In genomic region chr6:75588947-75589346, GRCh38 we compare ENCODE assay signal across 25 cellular contexts. TPM values are rescaled to one million over a fixed set of nuclear protein-coding genes. Genes with fewer than 3 reads are reported as not detected.
DNase-seq lines count a peak whose midpoint lies in the region; ATAC-seq, FAIRE-seq and TF ChIP-seq lines count a peak whose summit lies in the region.
"Had no signal": no experiment of that assay in that cellular context is flagged by ENCODE, and none has a peak within 500 bp of the region (broad histone marks: within the 10 kb centered on the region; RNA-seq: fewer than 3 reads in every experiment).

No MANE protein-coding gene starts in this region.

- H4K20me1 ChIP-seq in HepG2 (ENCODE audit: insufficient read depth, low read length) (no peaks in the 10 kb centered on the region), IMR-90 (ENCODE audit: insufficient read depth, low read length) (no peaks in the 10 kb centered on the region), H1 (replicated peaks in 1 of 2; ENCODE audit: control insufficient read depth in 1 of 2, insufficient read depth in 2 of 2, low read length in 2 of 2) (no peaks in the 10 kb centered on the region)
- H4K20me1 ChIP-seq: BLaER1 had no signal

- DNase-seq in HepG2 (ENCODE audit: low spot score) (no peak), right lobe of liver (no peak), IMR-90 (no peak), H1 (ENCODE audit: low read depth in 1 of 2, low spot score in 2 of 2) (no peak), right cardiac atrium (no peak), endothelial cell (ENCODE audit: low spot score) (no peak)
- DNase-seq: ACHN; BE2C; C1 segment of cervical spinal cord; CD4-positive, alpha-beta memory T cell; CD4-positive, CD25-positive, alpha-beta regulatory T cell; CD8-positive, alpha-beta memory T cell; COR-L47; DMS 273 treated with DMSO at 0.1 percent for 48 hours; DMS153; DMS53; DMS79; DND-41; EL; GDM1 had no signal

- no peak overlapping the region for H2AFZ ChIP-seq in HepG2 (ENCODE audit: low read length)
- H2AFZ ChIP-seq in IMR-90 (replicated peaks; ENCODE audit: low read length, poor library complexity): no peak overlapping the region
- H2AFZ ChIP-seq in H1 (ENCODE audit: low read length): no peak overlapping the region

- H3K79me1 ChIP-seq in IMR-90 (ENCODE audit: low read depth in 1 of 2, low read length in 2 of 2) (no peaks in the 10 kb centered on the region), H1 (ENCODE audit: low read depth, low read length) (no peaks in the 10 kb centered on the region)

- H2BK20ac ChIP-seq in IMR-90 (ENCODE audit: low read depth, low read length) (no peak overlapping the region), H1 (ENCODE audit: low read length) (no peak overlapping the region)

- H3K79me2 ChIP-seq in HepG2 (ENCODE audit: insufficient read depth, low read length): no peaks in the 10 kb centered on the region
- no peaks in the 10 kb centered on the region for H3K79me2 ChIP-seq in H1 (ENCODE audit: control insufficient read depth in 1 of 2, insufficient read depth in 2 of 2, low read length in 2 of 2)

- no TSS peak for BruUV-seq in HepG2 (replicated peaks; lab: Mats Ljungman, UMichigan)
- BruUV-seq in IMR-90 (replicated peaks; lab: Mats Ljungman, UMichigan): no TSS peak

- H3K23me2 ChIP-seq in H1 (ENCODE audit: low read depth, low read length): no peaks in the 10 kb centered on the region

- ATAC-seq in HepG2 (no peak), right lobe of liver (no peak), IMR-90 (ENCODE audit: low read depth) (no peak), right cardiac atrium (no peak)
- ATAC-seq: GM12878 had no signal

- H2AK9ac ChIP-seq in IMR-90 (replicated peaks; ENCODE audit: low read depth, low read length, poor library complexity): no peak overlapping the region

- H4K5ac ChIP-seq in IMR-90 (ENCODE audit: low read depth, low read length) (no peak overlapping the region), H1 (ENCODE audit: insufficient read length, low read depth, low read length) (no peak overlapping the region)

- no peaks in the 10 kb centered on the region for H3K9me3 Mint-ChIP-seq in endothelial cell (ENCODE audit: unreplicated experiment)
- H3K9me3 Mint-ChIP-seq: CD4-positive, alpha-beta memory T cell had no signal

- H3K9me3 ChIP-seq in HepG2 (ENCODE audit: low read length): no peaks in the 10 kb centered on the region
- no peaks in the 10 kb centered on the region for H3K9me3 ChIP-seq in right lobe of liver
- peaks cover 3% of the 10 kb centered on the region; the same call in 1 of the 2 replicates for H3K9me3 ChIP-seq in IMR-90 (ENCODE audit: control insufficient read depth, insufficient read depth, low read length)
- H3K9me3 ChIP-seq in H1 (ENCODE audit: insufficient read depth in 2 of 2, low read depth in 1 of 2, low read length in 1 of 2): no peaks in the 10 kb centered on the region
- H3K9me3 ChIP-seq in right cardiac atrium (ENCODE audit: control insufficient read depth, low read length): no peaks in the 10 kb centered on the region
- H3K9me3 ChIP-seq: BE2C had no signal

- no peak for FAIRE-seq in HepG2 (lab: Jason Lieb, UNC)
- no peak for FAIRE-seq in H1 (lab: Jason Lieb, UNC)
- FAIRE-seq: GM12878, GM19239 had no signal

- H3K23ac ChIP-seq in IMR-90 (ENCODE audit: low read depth, low read length): no peak overlapping the region
- no peak overlapping the region for H3K23ac ChIP-seq in H1 (ENCODE audit: insufficient read length)

- no peak overlapping the region for H3K4me2 ChIP-seq in HepG2 (ENCODE audit: low read depth, low read length)
- no peak overlapping the region for H3K4me2 ChIP-seq in IMR-90 (ENCODE audit: low read depth, low read length)
- no peak overlapping the region for H3K4me2 ChIP-seq in H1 (ENCODE audit: insufficient read depth in 1 of 2, low read depth in 2 of 2, low read length in 2 of 2)
- H3K4me2 ChIP-seq: BLaER1 had no signal

- TF ChIP-seq RAD21 in HepG2 (CRISPR knock-in tag; IDR thresholded peaks at IDR 0.05): no peak
- TF ChIP-seq RAD21 in IMR-90 (IDR thresholded peaks at IDR 0.05; ENCODE audit: low read length): no peak
- TF ChIP-seq RAD21 in H1 (IDR thresholded peaks at IDR 0.05 in 1 of 2, conservative IDR thresholded peaks at IDR 0.05 in 1 of 2; ENCODE audit: low read depth in 2 of 2, low read length in 2 of 2): no peak

- H3K9me1 ChIP-seq in IMR-90 (ENCODE audit: insufficient read depth, low read length): no peaks in the 10 kb centered on the region

- no peak for TF ChIP-seq EP300 in HepG2 (IDR thresholded peaks at IDR 0.05; ENCODE audit: low read depth in 2 of 2, low read length in 2 of 2)
- no peak for TF ChIP-seq EP300 in HepG2 (CRISPR knock-in tag; IDR thresholded peaks at IDR 0.05; ENCODE audit: borderline replicate concordance)
- no peak for TF ChIP-seq EP300 in H1 (IDR thresholded peaks at IDR 0.05; ENCODE audit: borderline replicate concordance in 1 of 2, low read depth in 2 of 2, low read length in 2 of 2)

- H3K4me3 ChIP-seq in HepG2 (replicated peaks in 1 of 3; ENCODE audit: insufficient read depth in 1 of 3, low read depth in 2 of 3, low read length in 3 of 3): no peak overlapping the region
- H3K4me3 ChIP-seq in right lobe of liver: no peak overlapping the region
- no peak overlapping the region for H3K4me3 ChIP-seq in IMR-90 (ENCODE audit: insufficient read depth, low read depth, low read length)
- no peak overlapping the region for H3K4me3 ChIP-seq in H1 (ENCODE audit: extremely low read depth in 1 of 4, insufficient read depth in 2 of 4, low read depth in 3 of 4, low read length in 4 of 4)
- no peak overlapping the region for H3K4me3 ChIP-seq in right cardiac atrium (ENCODE audit: low read length)
- H3K4me3 ChIP-seq: BLaER1, GM12878 had no signal

- dilution Hi-C loops in IMR-90 (cut with HindIII; ENCODE audit: low sequenced_read_pairs, unreplicated experiment): no loop called here

- H2BK120ac ChIP-seq in IMR-90 (ENCODE audit: low read depth, low read length): no peak overlapping the region
- no peak overlapping the region for H2BK120ac ChIP-seq in H1 (replicated peaks; ENCODE audit: low read depth, low read length)

- POLR2A ChIA-PET in HepG2 (lab: Yijun Ruan, JAX): no interaction called here
- POLR2A ChIA-PET in IMR-90 (lab: Charles Lee; ENCODE audit: unreplicated experiment): no interaction called here
- POLR2A ChIA-PET in H1 (lab: Charles Lee; ENCODE audit: partially characterized antibody): no interaction called here

- H2BK15ac ChIP-seq in IMR-90 (ENCODE audit: low read depth, low read length) (no peak overlapping the region), H1 (ENCODE audit: low read length) (no peak overlapping the region)

- H4K91ac ChIP-seq in IMR-90 (ENCODE audit: insufficient read depth, low read depth, low read length) (no peak overlapping the region), H1 (replicated peaks; ENCODE audit: insufficient read length, low read length) (no peak overlapping the region)

- H3K4me1 ChIP-seq in HepG2 (ENCODE audit: insufficient read depth, low read length): no peaks in the 10 kb centered on the region
- H3K4me1 ChIP-seq in right lobe of liver: no peaks in the 10 kb centered on the region
- H3K4me1 ChIP-seq in IMR-90 (ENCODE audit: control insufficient read depth, insufficient read depth, low read length): no peaks in the 10 kb centered on the region
- H3K4me1 ChIP-seq in H1 (replicated peaks in 1 of 4; ENCODE audit: control insufficient read depth in 3 of 4, insufficient read depth in 4 of 4, low read length in 3 of 4): no peaks in the 10 kb centered on the region
- H3K4me1 ChIP-seq in right cardiac atrium (ENCODE audit: control insufficient read depth, insufficient read depth, low read length): no peaks in the 10 kb centered on the region
- H3K4me1 ChIP-seq: BE2C, BLaER1 had no signal

- TF ChIP-seq POLR2A in HepG2 (IDR thresholded peaks at IDR 0.05; ENCODE audit: insufficient read depth in 1 of 2, low read depth in 2 of 2, low read length in 2 of 2): no peak
- TF ChIP-seq POLR2A in right lobe of liver (IDR thresholded peaks at IDR 0.05): no peak
- TF ChIP-seq POLR2A in IMR-90 (IDR thresholded peaks at IDR 0.05; ENCODE audit: low read depth, low read length): no peak
- no peak for TF ChIP-seq POLR2A in H1 (IDR thresholded peaks at IDR 0.05; ENCODE audit: control extremely low read depth in 1 of 2, low read depth in 2 of 2, low read length in 2 of 2)

- H3K27me3 ChIP-seq in HepG2 (ENCODE audit: control insufficient read depth in 1 of 2, insufficient read depth in 2 of 2, low read length in 2 of 2) (no peaks in the 10 kb centered on the region), right lobe of liver (no peaks in the 10 kb centered on the region), IMR-90 (ENCODE audit: control insufficient read depth, insufficient read depth, low read length) (no peaks in the 10 kb centered on the region), H1 (replicated peaks in 1 of 4; ENCODE audit: control insufficient read depth in 3 of 4, extremely low read depth in 1 of 4, insufficient read depth in 3 of 4, low read length in 3 of 4) (no peaks in the 10 kb centered on the region), right cardiac atrium (ENCODE audit: control insufficient read depth, insufficient read depth) (no peaks in the 10 kb centered on the region)
- H3K27me3 ChIP-seq: BE2C, BLaER1 had no signal

- H3K14ac ChIP-seq in IMR-90 (replicated peaks; ENCODE audit: low read depth, low read length) (no peak overlapping the region), H1 (ENCODE audit: insufficient read length) (no peak overlapping the region)

- intact Hi-C loops in HepG2 (cut with micrococcal nuclease; ENCODE audit: unreplicated experiment) (no loop called here), right lobe of liver (cut with DNase I) (no loop called here), IMR-90 (cut with micrococcal nuclease) (no loop called here), right cardiac atrium (cut with DNase I) (no loop called here)

- no peaks in the 10 kb centered on the region for H3K27me3 Mint-ChIP-seq in endothelial cell (ENCODE audit: unreplicated experiment)
- H3K27me3 Mint-ChIP-seq: CD4-positive, alpha-beta memory T cell had no signal

- no peak overlapping the region for H3K27ac Mint-ChIP-seq in endothelial cell (ENCODE audit: unreplicated experiment)
- H3K27ac Mint-ChIP-seq: CD14-positive monocyte; CD4-positive, CD25-positive, alpha-beta regulatory T cell had no signal

- in situ Hi-C loops in HepG2 (cut with HindIII; ENCODE audit: extremely low pct_ligation_motif_present, low pct_unique_long_range_greater_than_20kb): no loop called here
- in situ Hi-C loops in IMR-90 (cut with MboI; ENCODE audit: low sequenced_read_pairs): no loop called here

- H3K9ac ChIP-seq in HepG2 (ENCODE audit: insufficient read depth, low read depth, low read length) (no peak overlapping the region), IMR-90 (ENCODE audit: low read depth, low read length) (no peak overlapping the region), H1 (replicated peaks in 1 of 4; ENCODE audit: extremely low read depth in 1 of 4, low read depth in 3 of 4, low read length in 3 of 4) (no peak overlapping the region)
- H3K9ac ChIP-seq: BLaER1 had no signal

- no peaks in the 10 kb centered on the region for H3K36me3 Mint-ChIP-seq in endothelial cell (ENCODE audit: low read depth, unreplicated experiment)
- H3K36me3 Mint-ChIP-seq: CD14-positive monocyte; CD4-positive, CD25-positive, alpha-beta regulatory T cell had no signal

- H3K4me3 Mint-ChIP-seq in endothelial cell (ENCODE audit: unreplicated experiment): no peak overlapping the region
- H3K4me3 Mint-ChIP-seq: CD14-positive monocyte; CD4-positive, alpha-beta memory T cell; CD4-positive, CD25-positive, alpha-beta regulatory T cell; CD8-positive, alpha-beta memory T cell had no signal

- H3K18ac ChIP-seq in IMR-90 (ENCODE audit: low read depth, low read length): no peak overlapping the region
- no peak overlapping the region for H3K18ac ChIP-seq in H1 (ENCODE audit: extremely low read depth, low read length)

- H3K4ac ChIP-seq in IMR-90 (ENCODE audit: low read depth, low read length) (no peak overlapping the region), H1 (replicated peaks; ENCODE audit: insufficient read length, low read depth, low read length) (no peak overlapping the region)

- H4K8ac ChIP-seq in IMR-90 (ENCODE audit: low read depth in 2 of 2, low read length in 2 of 2) (no peak overlapping the region), H1 (ENCODE audit: extremely low read depth, insufficient read depth, low read length) (no peak overlapping the region)

- H2AK5ac ChIP-seq in IMR-90 (ENCODE audit: low read depth, low read length) (no peak overlapping the region), H1 (ENCODE audit: low read depth, low read length) (no peak overlapping the region)

- WGBS in HepG2 (ENCODE audit: low lambda C conversion rate): 30% methylated on average over 2 of the region's 2 CpGs
- WGBS in right lobe of liver (ENCODE audit: insufficient coverage, low coverage, low lambda C conversion rate, missing lambda C conversion rate): 91% methylated on average over 2 of the region's 2 CpGs
- WGBS in IMR-90 (ENCODE audit: extremely low coverage in 2 of 2, insufficient read length in 1 of 2), 2 experiments: no CpG with 5 or more reads among the region's 2 CpGs
- WGBS in H1 (ENCODE audit: extremely low coverage in 1 of 2, insufficient coverage in 1 of 2, insufficient read length in 1 of 2, insufficient replicate concordance in 2 of 2, low coverage in 1 of 2, low lambda C conversion rate in 2 of 2, missing lambda C conversion rate in 1 of 2), 2 experiments: 92% methylated on average over 2 of the region's 2 CpGs; no CpG with 5 or more reads in 1 of the 2 experiments
- WGBS in right cardiac atrium: over 99% methylated on average over 2 of the region's 2 CpGs

- H3K56ac ChIP-seq in IMR-90 (ENCODE audit: extremely low read depth, insufficient read depth, low read length) (no peak overlapping the region), H1 (replicated peaks; ENCODE audit: insufficient read length, low read depth, low read length) (no peak overlapping the region)

- CTCF ChIA-PET in HepG2 (lab: Yijun Ruan, JAX; ENCODE audit: low intra/inter-chr PET ratio, low total read pairs): no interaction called here
- CTCF ChIA-PET in IMR-90 (lab: Yijun Ruan, JAX): no interaction called here
- CTCF ChIA-PET in H1 (lab: Charles Lee; ENCODE audit: partially characterized antibody): no interaction called here

- H2BK5ac ChIP-seq in IMR-90 (ENCODE audit: low read depth, low read length, poor library complexity, severe bottlenecking) (no peak overlapping the region), H1 (ENCODE audit: low read depth, low read length) (no peak overlapping the region)

- no peak overlapping the region for H2BK12ac ChIP-seq in H1 (ENCODE audit: low read depth, low read length)

- no peaks in the 10 kb centered on the region for H3K4me1 Mint-ChIP-seq in endothelial cell (ENCODE audit: unreplicated experiment)
- H3K4me1 Mint-ChIP-seq: CD14-positive monocyte; CD4-positive, CD25-positive, alpha-beta regulatory T cell; CD8-positive, alpha-beta memory T cell had no signal

- H3K27ac ChIP-seq in HepG2 (ENCODE audit: extremely low read length, insufficient read depth, low read length) (no peak overlapping the region), right lobe of liver (no peak overlapping the region), IMR-90 (ENCODE audit: insufficient read depth, low read length) (no peak overlapping the region), H1 (ENCODE audit: low read depth, low read length) (no peak overlapping the region), right cardiac atrium (ENCODE audit: low read length) (no peak overlapping the region)
- H3K27ac ChIP-seq: 22Rv1, BLaER1 had no signal

- H3K36me3 ChIP-seq in HepG2 (replicated peaks in 1 of 2; ENCODE audit: control insufficient read depth in 1 of 2, insufficient read depth in 2 of 2, low read length in 2 of 2) (no peaks in the 10 kb centered on the region), right lobe of liver (no peaks in the 10 kb centered on the region), IMR-90 (ENCODE audit: control insufficient read depth, insufficient read depth, low read length) (no peaks in the 10 kb centered on the region), H1 (ENCODE audit: control insufficient read depth in 2 of 4, insufficient read depth in 4 of 4, low read length in 3 of 4) (no peaks in the 10 kb centered on the region)
- H3K36me3 ChIP-seq: BE2C, BLaER1 had no signal

- TF ChIP-seq CTCF in HepG2 (CRISPR knock-in tag; IDR thresholded peaks at IDR 0.05) (no peak), right lobe of liver (IDR thresholded peaks at IDR 0.05) (no peak), IMR-90 (conservative IDR thresholded peaks at IDR 0.05; ENCODE audit: low read depth, low read length) (no peak), H1 (IDR thresholded peaks at IDR 0.05; ENCODE audit: control extremely low read depth in 1 of 3, insufficient read depth in 1 of 3, low read depth in 1 of 3, low read length in 3 of 3) (no peak), endothelial cell (IDR thresholded peaks at IDR 0.05; ENCODE audit: unreplicated experiment) (no peak)

RNA-seq across cellular contexts. Expression of gene SENP6, which starts 12.7 kb away (rescaled TPM):
- total RNA-seq in HepG2 (2016; rRNA removed; fragmentation: Illumina TruSeq; extraction: Trizol) (45.2 and 50.1 TPM in 2 replicates), right lobe of liver (10 to 100 TPM; 21.8 to 43.4 (median 31.6) TPM), IMR-90 (2012; rRNA removed) (25.8 and 48.3 TPM in 2 replicates), right cardiac atrium (10 to 100 TPM; 61.1 to 76.5 (median 65.6) TPM), endothelial cell (ENCODE audit: unreplicated experiment) (135 TPM)
- total RNA-seq in HepG2 (2016; cell fraction: cytosol; rRNA removed; fragmentation: Illumina TruSeq; extraction: Trizol; ENCODE audit: low read depth): 43.4 and 52.1 TPM in 2 replicates
- total RNA-seq in HepG2 (2016; cell fraction: insoluble cytoplasmic fraction; rRNA removed; fragmentation: Illumina TruSeq; extraction: Trizol): 46.6 and 50.2 TPM in 2 replicates
- total RNA-seq in HepG2 (2016; cell fraction: membrane; rRNA removed; fragmentation: Illumina TruSeq; extraction: Trizol): 44.9 and 52.8 TPM in 2 replicates
- total RNA-seq in HepG2 (2016; cell fraction: nucleus; rRNA removed; fragmentation: Illumina TruSeq; extraction: Trizol): 88.3 and 90.7 TPM in 2 replicates
- polyA plus RNA-seq in HepG2 (2011; rRNA removed) (19.1 and 21.9 TPM in 2 replicates), IMR-90 (2012; rRNA removed) (16.9 and 23.1 TPM in 2 replicates), H1 (2011; rRNA removed) (10.8 and 13.8 TPM in 2 replicates), right cardiac atrium (23.0 TPM)
- 6.0 and 9.0 TPM in 2 replicates for polyA plus RNA-seq in HepG2 (2011; cell fraction: cytosol; rRNA removed)
- polyA plus RNA-seq in HepG2 (2011; cell fraction: nucleus; rRNA removed): 22.1 and 28.2 TPM in 2 replicates
- polyA plus RNA-seq in HepG2 (2012): 30.3 and 36.0 TPM in 2 replicates
- polyA plus RNA-seq in HepG2 (2016; cell fraction: cytosol; fragmentation: Illumina TruSeq; extraction: Trizol; ENCODE audit: low read depth): 1.9 and 2.2 TPM in 2 replicates
- 46.2 and 47.6 TPM in 2 replicates for polyA plus RNA-seq in HepG2 (2016; cell fraction: insoluble cytoplasmic fraction; fragmentation: Illumina TruSeq; extraction: Trizol; ENCODE audit: low read depth)
- polyA plus RNA-seq in HepG2 (2016; cell fraction: membrane; fragmentation: Illumina TruSeq; extraction: Trizol; ENCODE audit: low read depth): 7.1 and 7.5 TPM in 2 replicates
- 113 and 116 TPM in 2 replicates for polyA plus RNA-seq in HepG2 (2016; cell fraction: nucleus; fragmentation: Illumina TruSeq; extraction: Trizol; ENCODE audit: insufficient read depth, low read depth)
- polyA minus RNA-seq in HepG2 (2011; rRNA and poly(A)+ RNA removed; ENCODE audit: low replicate concordance): 7.6 and 10.3 TPM in 2 replicates
- 25.9 and 29.5 TPM in 2 replicates for polyA minus RNA-seq in HepG2 (2011; cell fraction: cytosol; rRNA and poly(A)+ RNA removed)
- 153 and 155 TPM in 2 replicates for polyA minus RNA-seq in HepG2 (2011; cell fraction: nucleus; rRNA and poly(A)+ RNA removed)
- polyA plus RNA-seq in IMR-90 (2012; cell fraction: cytosol; rRNA removed): 6.5 and 11.7 TPM in 2 replicates
- polyA plus RNA-seq in IMR-90 (2012; cell fraction: nucleus; rRNA removed; ENCODE audit: low replicate concordance): 9.3 and 35.2 TPM in 2 replicates
- 94.7 and 103 TPM in 2 replicates for total RNA-seq in H1 (2021; fragmentation: NEBNext Ultra II Directional; extraction: Animal tissue kit (Norgen Biotek cat#: 25700))
- 29.0 TPM for polyA plus RNA-seq in H1 (2011; cell fraction: cytosol; rRNA removed)
- polyA plus RNA-seq in H1 (2011; cell fraction: nucleus; rRNA removed): 22.2 TPM
- polyA plus RNA-seq in H1 (2012, experiment 1 of 2): 27.1 to 55.9 TPM (median 32.5 TPM) in 4 replicates
- 2.4 TPM for polyA plus RNA-seq in H1 (2012, experiment 2 of 2)
- polyA plus RNA-seq in H1 (2013, experiment 1 of 2): 66.5 TPM
- 61.4 TPM for polyA plus RNA-seq in H1 (2013, experiment 2 of 2)
- polyA minus RNA-seq in H1 (2011; rRNA and poly(A)+ RNA removed): 20.1 and 30.2 TPM in 2 replicates
- polyA minus RNA-seq in H1 (2011; cell fraction: cytosol; rRNA and poly(A)+ RNA removed): 35.5 TPM
- polyA minus RNA-seq in H1 (2011; cell fraction: nucleus; rRNA and poly(A)+ RNA removed): 117 TPM

Comparison
In these comparisons a context has a peak if more than half of its experiments do, and no peak if none do; other contexts are left out.
1. Of the 41 proteins assayed by ChIP-seq in both HepG2 and H1: peak only in HepG2: none; only in H1: none; in both: MAFK; in neither: 40.